Comparison of ENCODE assay signal across 1 cellular context in the genomic region with DNA sequence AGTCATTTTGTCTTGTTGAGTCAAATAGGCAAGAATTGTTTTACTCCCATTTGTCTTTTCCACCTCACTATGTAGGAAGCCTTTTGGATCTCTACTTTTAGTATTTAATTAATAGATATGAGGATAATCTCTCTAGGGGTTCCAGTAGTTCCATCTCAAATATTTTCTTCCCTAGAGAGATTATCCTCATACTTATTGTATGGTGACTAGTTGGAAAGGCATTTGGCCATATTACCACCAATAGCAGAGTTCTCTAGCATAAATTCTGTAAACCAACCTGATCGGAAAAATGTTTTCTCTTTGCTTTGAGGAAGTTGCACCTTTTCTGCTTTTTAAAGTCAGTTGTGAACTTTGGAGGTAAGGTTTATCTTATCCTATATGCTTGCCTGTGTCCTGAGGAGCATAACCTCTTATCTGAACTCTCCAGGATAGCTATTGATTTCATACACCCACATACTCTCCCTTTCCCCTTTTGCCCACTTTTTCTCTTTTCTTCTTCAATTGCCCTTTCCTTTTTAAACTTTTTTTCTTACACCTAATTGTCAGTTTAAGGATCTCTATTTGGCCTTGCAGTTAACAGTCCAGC.
TF ChIP-seq lines count a peak whose summit lies in the region.

No MANE protein-coding gene starts in this region.

TF ChIP-seq in K562, 482 proteins besides CTCF, POLR2A, EP300 and RAD21 (continued from another document and continues in another):
- TF ChIP-seq, protein P1, sequence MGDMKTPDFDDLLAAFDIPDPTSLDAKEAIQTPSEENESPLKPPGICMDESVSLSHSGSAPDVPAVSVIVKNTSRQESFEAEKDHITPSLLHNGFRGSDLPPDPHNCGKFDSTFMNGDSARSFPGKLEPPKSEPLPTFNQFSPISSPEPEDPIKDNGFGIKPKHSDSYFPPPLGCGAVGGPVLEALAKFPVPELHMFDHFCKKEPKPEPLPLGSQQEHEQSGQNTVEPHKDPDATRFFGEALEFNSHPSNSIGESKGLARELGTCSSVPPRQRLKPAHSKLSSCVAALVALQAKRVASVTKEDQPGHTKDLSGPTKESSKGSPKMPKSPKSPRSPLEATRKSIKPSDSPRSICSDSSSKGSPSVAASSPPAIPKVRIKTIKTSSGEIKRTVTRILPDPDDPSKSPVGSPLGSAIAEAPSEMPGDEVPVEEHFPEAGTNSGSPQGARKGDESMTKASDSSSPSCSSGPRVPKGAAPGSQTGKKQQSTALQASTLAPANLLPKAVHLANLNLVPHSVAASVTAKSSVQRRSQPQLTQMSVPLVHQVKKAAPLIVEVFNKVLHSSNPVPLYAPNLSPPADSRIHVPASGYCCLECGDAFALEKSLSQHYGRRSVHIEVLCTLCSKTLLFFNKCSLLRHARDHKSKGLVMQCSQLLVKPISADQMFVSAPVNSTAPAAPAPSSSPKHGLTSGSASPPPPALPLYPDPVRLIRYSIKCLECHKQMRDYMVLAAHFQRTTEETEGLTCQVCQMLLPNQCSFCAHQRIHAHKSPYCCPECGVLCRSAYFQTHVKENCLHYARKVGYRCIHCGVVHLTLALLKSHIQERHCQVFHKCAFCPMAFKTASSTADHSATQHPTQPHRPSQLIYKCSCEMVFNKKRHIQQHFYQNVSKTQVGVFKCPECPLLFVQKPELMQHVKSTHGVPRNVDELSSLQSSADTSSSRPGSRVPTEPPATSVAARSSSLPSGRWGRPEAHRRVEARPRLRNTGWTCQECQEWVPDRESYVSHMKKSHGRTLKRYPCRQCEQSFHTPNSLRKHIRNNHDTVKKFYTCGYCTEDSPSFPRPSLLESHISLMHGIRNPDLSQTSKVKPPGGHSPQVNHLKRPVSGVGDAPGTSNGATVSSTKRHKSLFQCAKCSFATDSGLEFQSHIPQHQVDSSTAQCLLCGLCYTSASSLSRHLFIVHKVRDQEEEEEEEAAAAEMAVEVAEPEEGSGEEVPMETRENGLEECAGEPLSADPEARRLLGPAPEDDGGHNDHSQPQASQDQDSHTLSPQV (IDR thresholded peaks at IDR 0.05) = no peak
- TF ChIP-seq KLF6 (CRISPR knock-in tag; IDR thresholded peaks at IDR 0.05; ENCODE audit: borderline replicate concordance) (no peak), CCNT2 (IDR thresholded peaks at IDR 0.05; ENCODE audit: borderline replicate concordance, extremely low read depth, insufficient read length, low read depth, low read length) (peak; percentile 18), SMC3 (conservative IDR thresholded peaks at IDR 0.05; ENCODE audit: insufficient read depth, low read depth, low read length) (no peak), ZNF212 (CRISPR knock-in tag; IDR thresholded peaks at IDR 0.05) (no peak), ZNF76 (CRISPR knock-in tag; IDR thresholded peaks at IDR 0.05; ENCODE audit: borderline replicate concordance) (no peak), ZBTB7A (IDR thresholded peaks at IDR 0.05; ENCODE audit: borderline replicate concordance, control insufficient read depth, low read depth, low read length) (no peak), RAD51 (IDR thresholded peaks at IDR 0.05; ENCODE audit: borderline replicate concordance, low read depth) (no peak), ILK (tag; IDR thresholded peaks at IDR 0.05; ENCODE audit: borderline replicate concordance, low read depth) (no peak), ETV6 (IDR thresholded peaks at IDR 0.05; ENCODE audit: borderline replicate concordance in 1 of 2, low read depth in 2 of 2, low read length in 1 of 2) (no peak), ETV6 (CRISPR knock-in tag; IDR thresholded peaks at IDR 0.05; ENCODE audit: borderline replicate concordance) (no peak), JUNB (CRISPR knock-in tag; conservative IDR thresholded peaks at IDR 0.05) (no peak), ZNF551 (CRISPR knock-in tag; IDR thresholded peaks at IDR 0.05) (no peak), MYNN (IDR thresholded peaks at IDR 0.05) (no peak), MYNN (CRISPR knock-in tag; IDR thresholded peaks at IDR 0.05) (no peak), PRMT5 (CRISPR knock-in tag; IDR thresholded peaks at IDR 0.05) (no peak), MCM7 (IDR thresholded peaks at IDR 0.05) (no peak), GABPB2 (CRISPR knock-in tag; conservative IDR thresholded peaks at IDR 0.05) (no peak), BCOR (IDR thresholded peaks at IDR 0.05) (peak; percentile 10; the same call in 1 of the 2 replicates), IRF2 (CRISPR knock-in tag; IDR thresholded peaks at IDR 0.05) (no peak), ELF4 (CRISPR knock-in tag; IDR thresholded peaks at IDR 0.05) (no peak), GATAD2B (IDR thresholded peaks at IDR 0.05; ENCODE audit: borderline replicate concordance) (peak; percentile 42; the same call in 1 of the 2 replicates), NFIC (IDR thresholded peaks at IDR 0.05) (peak; percentile 62; the same call in 1 of the 2 replicates), ZNF644 (tag; IDR thresholded peaks at IDR 0.05; ENCODE audit: low read depth) (no peak), RBM34 (IDR thresholded peaks at IDR 0.05; ENCODE audit: borderline replicate concordance, insufficient read depth, low read length) (no peak), MEF2D (tag; conservative IDR thresholded peaks at IDR 0.05; ENCODE audit: low read depth) (no peak), POLR2AphosphoS2 (IDR thresholded peaks at IDR 0.05; ENCODE audit: low read length) (no peak), ARHGAP35 (IDR thresholded peaks at IDR 0.05; ENCODE audit: partially characterized antibody) (no peak), NCOR1 (IDR thresholded peaks at IDR 0.05) (peak; percentile 90)
- TF ChIP-seq, protein P2, sequence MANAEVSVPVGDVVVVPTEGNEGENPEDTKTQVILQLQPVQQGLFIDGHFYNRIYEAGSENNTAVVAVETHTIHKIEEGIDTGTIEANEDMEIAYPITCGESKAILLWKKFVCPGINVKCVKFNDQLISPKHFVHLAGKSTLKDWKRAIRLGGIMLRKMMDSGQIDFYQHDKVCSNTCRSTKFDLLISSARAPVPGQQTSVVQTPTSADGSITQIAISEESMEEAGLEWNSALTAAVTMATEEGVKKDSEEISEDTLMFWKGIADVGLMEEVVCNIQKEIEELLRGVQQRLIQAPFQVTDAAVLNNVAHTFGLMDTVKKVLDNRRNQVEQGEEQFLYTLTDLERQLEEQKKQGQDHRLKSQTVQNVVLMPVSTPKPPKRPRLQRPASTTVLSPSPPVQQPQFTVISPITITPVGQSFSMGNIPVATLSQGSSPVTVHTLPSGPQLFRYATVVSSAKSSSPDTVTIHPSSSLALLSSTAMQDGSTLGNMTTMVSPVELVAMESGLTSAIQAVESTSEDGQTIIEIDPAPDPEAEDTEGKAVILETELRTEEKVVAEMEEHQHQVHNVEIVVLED (CRISPR knock-in tag; IDR thresholded peaks at IDR 0.05) = no peak
- TF ChIP-seq, protein P3, sequence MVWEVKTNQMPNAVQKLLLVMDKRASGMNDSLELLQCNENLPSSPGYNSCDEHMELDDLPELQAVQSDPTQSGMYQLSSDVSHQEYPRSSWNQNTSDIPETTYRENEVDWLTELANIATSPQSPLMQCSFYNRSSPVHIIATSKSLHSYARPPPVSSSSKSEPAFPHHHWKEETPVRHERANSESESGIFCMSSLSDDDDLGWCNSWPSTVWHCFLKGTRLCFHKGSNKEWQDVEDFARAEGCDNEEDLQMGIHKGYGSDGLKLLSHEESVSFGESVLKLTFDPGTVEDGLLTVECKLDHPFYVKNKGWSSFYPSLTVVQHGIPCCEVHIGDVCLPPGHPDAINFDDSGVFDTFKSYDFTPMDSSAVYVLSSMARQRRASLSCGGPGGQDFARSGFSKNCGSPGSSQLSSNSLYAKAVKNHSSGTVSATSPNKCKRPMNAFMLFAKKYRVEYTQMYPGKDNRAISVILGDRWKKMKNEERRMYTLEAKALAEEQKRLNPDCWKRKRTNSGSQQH (CRISPR knock-in tag; IDR thresholded peaks at IDR 0.05) = no peak
- TF ChIP-seq, protein P4, sequence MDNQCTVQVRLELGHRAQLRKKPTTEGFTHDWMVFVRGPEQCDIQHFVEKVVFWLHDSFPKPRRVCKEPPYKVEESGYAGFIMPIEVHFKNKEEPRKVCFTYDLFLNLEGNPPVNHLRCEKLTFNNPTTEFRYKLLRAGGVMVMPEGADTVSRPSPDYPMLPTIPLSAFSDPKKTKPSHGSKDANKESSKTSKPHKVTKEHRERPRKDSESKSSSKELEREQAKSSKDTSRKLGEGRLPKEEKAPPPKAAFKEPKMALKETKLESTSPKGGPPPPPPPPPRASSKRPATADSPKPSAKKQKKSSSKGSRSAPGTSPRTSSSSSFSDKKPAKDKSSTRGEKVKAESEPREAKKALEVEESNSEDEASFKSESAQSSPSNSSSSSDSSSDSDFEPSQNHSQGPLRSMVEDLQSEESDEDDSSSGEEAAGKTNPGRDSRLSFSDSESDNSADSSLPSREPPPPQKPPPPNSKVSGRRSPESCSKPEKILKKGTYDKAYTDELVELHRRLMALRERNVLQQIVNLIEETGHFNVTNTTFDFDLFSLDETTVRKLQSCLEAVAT (IDR thresholded peaks at IDR 0.05) = no peak
- TF ChIP-seq, protein P5, sequence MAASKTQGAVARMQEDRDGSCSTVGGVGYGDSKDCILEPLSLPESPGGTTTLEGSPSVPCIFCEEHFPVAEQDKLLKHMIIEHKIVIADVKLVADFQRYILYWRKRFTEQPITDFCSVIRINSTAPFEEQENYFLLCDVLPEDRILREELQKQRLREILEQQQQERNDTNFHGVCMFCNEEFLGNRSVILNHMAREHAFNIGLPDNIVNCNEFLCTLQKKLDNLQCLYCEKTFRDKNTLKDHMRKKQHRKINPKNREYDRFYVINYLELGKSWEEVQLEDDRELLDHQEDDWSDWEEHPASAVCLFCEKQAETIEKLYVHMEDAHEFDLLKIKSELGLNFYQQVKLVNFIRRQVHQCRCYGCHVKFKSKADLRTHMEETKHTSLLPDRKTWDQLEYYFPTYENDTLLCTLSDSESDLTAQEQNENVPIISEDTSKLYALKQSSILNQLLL (CRISPR knock-in tag; IDR thresholded peaks at IDR 0.05; ENCODE audit: borderline replicate concordance) = no peak
- TF ChIP-seq, protein P6, sequence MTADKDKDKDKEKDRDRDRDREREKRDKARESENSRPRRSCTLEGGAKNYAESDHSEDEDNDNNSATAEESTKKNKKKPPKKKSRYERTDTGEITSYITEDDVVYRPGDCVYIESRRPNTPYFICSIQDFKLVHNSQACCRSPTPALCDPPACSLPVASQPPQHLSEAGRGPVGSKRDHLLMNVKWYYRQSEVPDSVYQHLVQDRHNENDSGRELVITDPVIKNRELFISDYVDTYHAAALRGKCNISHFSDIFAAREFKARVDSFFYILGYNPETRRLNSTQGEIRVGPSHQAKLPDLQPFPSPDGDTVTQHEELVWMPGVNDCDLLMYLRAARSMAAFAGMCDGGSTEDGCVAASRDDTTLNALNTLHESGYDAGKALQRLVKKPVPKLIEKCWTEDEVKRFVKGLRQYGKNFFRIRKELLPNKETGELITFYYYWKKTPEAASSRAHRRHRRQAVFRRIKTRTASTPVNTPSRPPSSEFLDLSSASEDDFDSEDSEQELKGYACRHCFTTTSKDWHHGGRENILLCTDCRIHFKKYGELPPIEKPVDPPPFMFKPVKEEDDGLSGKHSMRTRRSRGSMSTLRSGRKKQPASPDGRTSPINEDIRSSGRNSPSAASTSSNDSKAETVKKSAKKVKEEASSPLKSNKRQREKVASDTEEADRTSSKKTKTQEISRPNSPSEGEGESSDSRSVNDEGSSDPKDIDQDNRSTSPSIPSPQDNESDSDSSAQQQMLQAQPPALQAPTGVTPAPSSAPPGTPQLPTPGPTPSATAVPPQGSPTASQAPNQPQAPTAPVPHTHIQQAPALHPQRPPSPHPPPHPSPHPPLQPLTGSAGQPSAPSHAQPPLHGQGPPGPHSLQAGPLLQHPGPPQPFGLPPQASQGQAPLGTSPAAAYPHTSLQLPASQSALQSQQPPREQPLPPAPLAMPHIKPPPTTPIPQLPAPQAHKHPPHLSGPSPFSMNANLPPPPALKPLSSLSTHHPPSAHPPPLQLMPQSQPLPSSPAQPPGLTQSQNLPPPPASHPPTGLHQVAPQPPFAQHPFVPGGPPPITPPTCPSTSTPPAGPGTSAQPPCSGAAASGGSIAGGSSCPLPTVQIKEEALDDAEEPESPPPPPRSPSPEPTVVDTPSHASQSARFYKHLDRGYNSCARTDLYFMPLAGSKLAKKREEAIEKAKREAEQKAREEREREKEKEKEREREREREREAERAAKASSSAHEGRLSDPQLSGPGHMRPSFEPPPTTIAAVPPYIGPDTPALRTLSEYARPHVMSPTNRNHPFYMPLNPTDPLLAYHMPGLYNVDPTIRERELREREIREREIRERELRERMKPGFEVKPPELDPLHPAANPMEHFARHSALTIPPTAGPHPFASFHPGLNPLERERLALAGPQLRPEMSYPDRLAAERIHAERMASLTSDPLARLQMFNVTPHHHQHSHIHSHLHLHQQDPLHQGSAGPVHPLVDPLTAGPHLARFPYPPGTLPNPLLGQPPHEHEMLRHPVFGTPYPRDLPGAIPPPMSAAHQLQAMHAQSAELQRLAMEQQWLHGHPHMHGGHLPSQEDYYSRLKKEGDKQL (CRISPR knock-in tag; IDR thresholded peaks at IDR 0.05; ENCODE audit: borderline replicate concordance) = no peak
- TF ChIP-seq, protein P7, sequence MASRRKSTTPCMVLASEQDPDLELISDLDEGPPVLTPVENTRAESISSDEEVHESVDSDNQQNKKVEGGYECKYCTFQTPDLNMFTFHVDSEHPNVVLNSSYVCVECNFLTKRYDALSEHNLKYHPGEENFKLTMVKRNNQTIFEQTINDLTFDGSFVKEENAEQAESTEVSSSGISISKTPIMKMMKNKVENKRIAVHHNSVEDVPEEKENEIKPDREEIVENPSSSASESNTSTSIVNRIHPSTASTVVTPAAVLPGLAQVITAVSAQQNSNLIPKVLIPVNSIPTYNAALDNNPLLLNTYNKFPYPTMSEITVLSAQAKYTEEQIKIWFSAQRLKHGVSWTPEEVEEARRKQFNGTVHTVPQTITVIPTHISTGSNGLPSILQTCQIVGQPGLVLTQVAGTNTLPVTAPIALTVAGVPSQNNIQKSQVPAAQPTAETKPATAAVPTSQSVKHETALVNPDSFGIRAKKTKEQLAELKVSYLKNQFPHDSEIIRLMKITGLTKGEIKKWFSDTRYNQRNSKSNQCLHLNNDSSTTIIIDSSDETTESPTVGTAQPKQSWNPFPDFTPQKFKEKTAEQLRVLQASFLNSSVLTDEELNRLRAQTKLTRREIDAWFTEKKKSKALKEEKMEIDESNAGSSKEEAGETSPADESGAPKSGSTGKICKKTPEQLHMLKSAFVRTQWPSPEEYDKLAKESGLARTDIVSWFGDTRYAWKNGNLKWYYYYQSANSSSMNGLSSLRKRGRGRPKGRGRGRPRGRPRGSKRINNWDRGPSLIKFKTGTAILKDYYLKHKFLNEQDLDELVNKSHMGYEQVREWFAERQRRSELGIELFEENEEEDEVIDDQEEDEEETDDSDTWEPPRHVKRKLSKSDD (conservative IDR thresholded peaks at IDR 0.05; ENCODE audit: low read length) = no peak
